8 cellular contexts compared by ENCODE assay signal in genomic region chr17:28712037-28712704, GRCh38. TPM values are rescaled to one million over a fixed set of nuclear protein-coding genes. Genes with fewer than 3 reads are reported as not detected.
A peak's percentile ranks its signal among the peaks of the same experiment; 100 is the strongest.
DNase-seq lines count a peak whose midpoint lies in the region; ATAC-seq and TF ChIP-seq lines count a peak whose summit lies in the region.

No MANE protein-coding gene starts in this region.

- peaks cover 41% of the 10 kb centered on the region for H3K4me1 Mint-ChIP-seq in osteocyte (ENCODE audit: unreplicated experiment)

- DNase-seq in IMR-90 (no peak), osteocyte (ENCODE audit: extremely low spot score, unreplicated experiment) (no peak), A673 (ENCODE audit: low spot score) (no peak), DMS 273 treated with DMSO at 0.1 percent for 48 hours (lab: John Stamatoyannopoulos, UW) (no peak)
- peak; percentile 75 to 79 for DNase-seq in activated CD4-positive, alpha-beta T cell treated with anti-CD3 and anti-CD28 coated beads, Interleukin-2, amount 50 U/mL, for 48 hours

- peak overlapping the region; percentile 91; the same call in 1 of the 2 replicates for H3K4me2 ChIP-seq in IMR-90 (ENCODE audit: low read depth, low read length)

- H2AFZ ChIP-seq in IMR-90 (replicated peaks; ENCODE audit: low read length, poor library complexity) = peak overlapping the region; percentile 83

- peaks cover 6 to 51% of the 10 kb centered on the region in 2 experiments; a peak in 3 of 4 replicates for H3K79me1 ChIP-seq in IMR-90 (ENCODE audit: low read depth in 1 of 2, low read length in 2 of 2)

- WGBS in IMR-90 (ENCODE audit: extremely low coverage in 2 of 2, insufficient read length in 1 of 2), 2 experiments = 40% methylated on average over 9 of the region's 34 CpGs; no CpG with 5 or more reads in 1 of the 2 experiments
- 42 to 50% methylated on average over 34 of the region's 34 CpGs for WGBS in esophagus, 2 donors

- BruUV-seq in IMR-90 (replicated peaks; lab: Mats Ljungman, UMichigan) (no TSS peak), A673 (replicated peaks; lab: Mats Ljungman, UMichigan) (no TSS peak)

- POLR2A ChIA-PET in IMR-90 (lab: Charles Lee; ENCODE audit: unreplicated experiment) (no interaction called here), A673 (lab: Charles Lee; ENCODE audit: low non-redundant PET) (no interaction called here)

- H2BK20ac ChIP-seq in IMR-90 (ENCODE audit: low read depth, low read length) = no peak overlapping the region

- H3K18ac ChIP-seq in IMR-90 (ENCODE audit: low read depth, low read length) = no peak overlapping the region

- peaks cover 21% of the 10 kb centered on the region for H3K9me1 ChIP-seq in IMR-90 (ENCODE audit: insufficient read depth, low read length)

- peak overlapping the region; percentile 62 for H2AK5ac ChIP-seq in IMR-90 (ENCODE audit: low read depth, low read length)

- intact Hi-C loops in IMR-90 (cut with micrococcal nuclease) = no loop called here
- intact Hi-C loops in A673 (cut with micrococcal nuclease; ENCODE audit: unreplicated experiment) = loop anchor here (5.0 kb wide), 1 partner anchor 50 kb away; the partner anchor contains the start of genes SDF2 and SUPT6H

- no peak overlapping the region for H4K91ac ChIP-seq in IMR-90 (ENCODE audit: insufficient read depth, low read depth, low read length)

- H3K4ac ChIP-seq in IMR-90 (ENCODE audit: low read depth, low read length) = peak overlapping the region; percentile 72

- H2BK15ac ChIP-seq in IMR-90 (ENCODE audit: low read depth, low read length) = no peak overlapping the region

- CTCF ChIA-PET in IMR-90 (lab: Yijun Ruan, JAX) = interaction anchor here (0.6 kb wide), 1 partner anchor 33 kb away, joined by 3 read pairs; no protein-coding TSS in a partner anchor
- CTCF ChIA-PET in A673 (lab: Charles Lee) = interaction anchor here (1.0 kb wide), 1 partner anchor 15 kb away, joined by 5 read pairs; no protein-coding TSS in a partner anchor

- ATAC-seq in IMR-90 (ENCODE audit: low read depth) (no peak), GM18517 (IDR thresholded peaks at IDR 0.05; ENCODE audit: unreplicated experiment) (no peak)

- peak overlapping the region; percentile 86; the same call in 1 of the 2 replicates for H3K23ac ChIP-seq in IMR-90 (ENCODE audit: low read depth, low read length)

- H3K27me3 ChIP-seq in IMR-90 (ENCODE audit: control insufficient read depth, insufficient read depth, low read length) = no peaks in the 10 kb centered on the region
- no peaks in the 10 kb centered on the region for H3K27me3 ChIP-seq in esophagus (ENCODE audit: control insufficient read depth in 1 of 2, insufficient read depth in 2 of 2, low read length in 2 of 2)
- no peaks in the 10 kb centered on the region for H3K27me3 ChIP-seq in A673 (replicated peaks; ENCODE audit: insufficient read depth, low read depth, low read length, poor library complexity)

- H3K36me3 Mint-ChIP-seq in osteocyte (ENCODE audit: unreplicated experiment) = peaks cover 11% of the 10 kb centered on the region

- H3K56ac ChIP-seq in IMR-90 (ENCODE audit: extremely low read depth, insufficient read depth, low read length) = peak overlapping the region; percentile 38; the same call in 1 of the 2 replicates

- no peaks in the 10 kb centered on the region for H3K9me3 ChIP-seq in ES-I3 (ENCODE audit: control insufficient read depth, insufficient read depth, low read length)
- no peaks in the 10 kb centered on the region for H3K9me3 ChIP-seq in IMR-90 (ENCODE audit: control insufficient read depth, insufficient read depth, low read length)
- no peaks in the 10 kb centered on the region for H3K9me3 ChIP-seq in esophagus (ENCODE audit: control insufficient read depth in 2 of 2, insufficient read depth in 1 of 2, low read depth in 1 of 2, low read length in 1 of 2)
- no peaks in the 10 kb centered on the region for H3K9me3 ChIP-seq in A673 (ENCODE audit: low read depth, low read length, poor library complexity, severe bottlenecking)

- H4K5ac ChIP-seq in IMR-90 (ENCODE audit: low read depth, low read length) = no peak overlapping the region; the same call in 1 of the 2 replicates

- H3K27ac Mint-ChIP-seq in osteocyte (ENCODE audit: unreplicated experiment) = peak overlapping the region; percentile 99

- no peaks in the 10 kb centered on the region for H3K9me3 Mint-ChIP-seq in osteocyte (ENCODE audit: unreplicated experiment)

- peak overlapping the region; percentile 93 for H2AK9ac ChIP-seq in IMR-90 (replicated peaks; ENCODE audit: low read depth, low read length, poor library complexity)

- dilution Hi-C loops in IMR-90 (cut with HindIII; ENCODE audit: low sequenced_read_pairs, unreplicated experiment) = no loop called here

- H3K4me3 Mint-ChIP-seq in osteocyte (ENCODE audit: unreplicated experiment) = peak overlapping the region; percentile 26

- H3K9ac ChIP-seq in ES-I3 (ENCODE audit: low read depth, low read length) = peak overlapping the region; percentile 74
- peak overlapping the region; percentile 55; the same call in 1 of the 2 replicates for H3K9ac ChIP-seq in IMR-90 (ENCODE audit: low read depth, low read length)

- peak overlapping the region; percentile 25 for H2BK5ac ChIP-seq in IMR-90 (ENCODE audit: low read depth, low read length, poor library complexity, severe bottlenecking)

- peak overlapping the region; percentile 79 for H3K27ac ChIP-seq in IMR-90 (ENCODE audit: insufficient read depth, low read length)
- H3K27ac ChIP-seq in esophagus (ENCODE audit: low read depth in 2 of 2, low read length in 1 of 2) = peak overlapping the region; percentile 90 to 91
- no peak overlapping the region for H3K27ac ChIP-seq in A673 (ENCODE audit: low read depth, low read length, poor library complexity, severe bottlenecking)

- no peak overlapping the region for H2BK120ac ChIP-seq in IMR-90 (ENCODE audit: low read depth, low read length)

- peak overlapping the region; percentile 72 for H3K14ac ChIP-seq in IMR-90 (replicated peaks; ENCODE audit: low read depth, low read length)

- peaks cover 17% of the 10 kb centered on the region for H3K4me1 ChIP-seq in ES-I3 (ENCODE audit: insufficient read depth, low read length)
- peaks cover 12% of the 10 kb centered on the region for H3K4me1 ChIP-seq in IMR-90 (ENCODE audit: control insufficient read depth, insufficient read depth, low read length)
- peaks cover 0 to 2% of the 10 kb centered on the region in 2 donors for H3K4me1 ChIP-seq in esophagus (ENCODE audit: control insufficient read depth in 2 of 2, insufficient read depth in 2 of 2, low read length in 1 of 2)
- peaks cover 16% of the 10 kb centered on the region for H3K4me1 ChIP-seq in A673 (ENCODE audit: insufficient read depth, low read length, poor library complexity, severe bottlenecking)

- no peaks in the 10 kb centered on the region for H3K27me3 Mint-ChIP-seq in osteocyte (ENCODE audit: unreplicated experiment)

- H3K36me3 ChIP-seq in ES-I3 (ENCODE audit: insufficient read depth, low read length) = no peaks in the 10 kb centered on the region; the same call in 1 of the 2 replicates
- peaks cover 32% of the 10 kb centered on the region for H3K36me3 ChIP-seq in IMR-90 (ENCODE audit: control insufficient read depth, insufficient read depth, low read length)
- peaks cover 0 to 16% of the 10 kb centered on the region in 2 donors for H3K36me3 ChIP-seq in esophagus (ENCODE audit: control insufficient read depth in 2 of 2, insufficient read depth in 2 of 2, low read length in 1 of 2)
- peaks cover 27% of the 10 kb centered on the region for H3K36me3 ChIP-seq in A673 (ENCODE audit: insufficient read depth, low read length, poor library complexity, severe bottlenecking)

- H3K4me3 ChIP-seq in IMR-90 (ENCODE audit: insufficient read depth, low read depth, low read length) (no peak overlapping the region), esophagus (ENCODE audit: low read depth in 1 of 2, low read length in 2 of 2) (peak overlapping the region in 1 of 2 donors; percentile 55), A673 (ENCODE audit: low read depth, low read length, poor library complexity, severe bottlenecking) (no peak overlapping the region)

- in situ Hi-C loops in IMR-90 (cut with MboI; ENCODE audit: low sequenced_read_pairs) = no loop called here

- TF ChIP-seq RAD21 in IMR-90 (IDR thresholded peaks at IDR 0.05; ENCODE audit: low read length) = no peak

- peak overlapping the region; percentile 22 to 62; a peak in 3 of 4 replicates for H4K8ac ChIP-seq in IMR-90 (ENCODE audit: low read depth in 2 of 2, low read length in 2 of 2)

- peaks cover 23% of the 10 kb centered on the region; the same call in 1 of the 2 replicates for H4K20me1 ChIP-seq in IMR-90 (ENCODE audit: insufficient read depth, low read length)

- TF ChIP-seq POLR2A in IMR-90 (IDR thresholded peaks at IDR 0.05; ENCODE audit: low read depth, low read length) = no peak

- TF ChIP-seq CTCF in IMR-90 (conservative IDR thresholded peaks at IDR 0.05; ENCODE audit: low read depth, low read length) (no peak), osteocyte (IDR thresholded peaks at IDR 0.05) (no peak), A673 (conservative IDR thresholded peaks at IDR 0.05; ENCODE audit: low read depth, low read length) (no peak)

RNA-seq across cellular contexts. Expression of gene PROCA1, which starts 0.5 kb away (rescaled TPM):
- 0.28 and 0.36 TPM in 2 replicates for total RNA-seq in IMR-90 (2012; rRNA removed)
- polyA plus RNA-seq in IMR-90 (2012; rRNA removed) = 1.7 and 3.0 TPM in 2 replicates
- polyA plus RNA-seq in IMR-90 (2012; cell fraction: cytosol; rRNA removed) = 1.4 and 1.6 TPM in 2 replicates
- 14.3 and 16.5 TPM in 2 replicates for polyA plus RNA-seq in IMR-90 (2012; cell fraction: nucleus; rRNA removed; ENCODE audit: low replicate concordance)
- polyA plus RNA-seq in esophagus = 1 to 10 TPM in 1 of 2 donors, under 1 TPM in 1; 0.59 to 2.0 TPM
- 2.1 and 3.0 TPM in 2 replicates for total RNA-seq in osteocyte
- total RNA-seq in A673 (2021) = 4.6 and 7.8 TPM in 2 replicates

RNA-seq across cellular contexts. Expression of gene RAB34, which starts 5.5 kb away (rescaled TPM):
- total RNA-seq in IMR-90 (2012; rRNA removed) (304 and 351 TPM in 2 replicates), osteocyte (153 TPM in 2 replicates), A673 (2021) (158 and 165 TPM in 2 replicates)
- polyA plus RNA-seq in IMR-90 (2012; rRNA removed) (374 and 387 TPM in 2 replicates), esophagus (10 to 100 TPM; 31.5 to 42.2 TPM)
- polyA plus RNA-seq in IMR-90 (2012; cell fraction: cytosol; rRNA removed) = 274 and 575 TPM in 2 replicates
- polyA plus RNA-seq in IMR-90 (2012; cell fraction: nucleus; rRNA removed; ENCODE audit: low replicate concordance) = 417 and 521 TPM in 2 replicates

RNA-seq across cellular contexts. Expression of gene RPL23A, which starts 7.6 kb away (rescaled TPM):
- total RNA-seq in IMR-90 (2012; rRNA removed) (572 and 596 TPM in 2 replicates), osteocyte (1,390 and 1,395 TPM in 2 replicates), A673 (2021) (1,563 and 1,683 TPM in 2 replicates)
- polyA plus RNA-seq in IMR-90 (2012; rRNA removed) (958 and 1,004 TPM in 2 replicates), esophagus (1,000 to 10,000 TPM in 1 of 2 donors, 100 to 1,000 TPM in 1; 745 to 1,436 TPM)
- polyA plus RNA-seq in IMR-90 (2012; cell fraction: cytosol; rRNA removed) = 180 and 421 TPM in 2 replicates
- 47.7 and 402 TPM in 2 replicates for polyA plus RNA-seq in IMR-90 (2012; cell fraction: nucleus; rRNA removed; ENCODE audit: low replicate concordance)

RNA-seq across cellular contexts. Expression of gene TLCD1, which starts 13.9 kb away (rescaled TPM):
- total RNA-seq in IMR-90 (2012; rRNA removed) (3.6 and 3.9 TPM in 2 replicates), osteocyte (3.8 and 5.8 TPM in 2 replicates), A673 (2021) (3.8 and 7.8 TPM in 2 replicates)
- polyA plus RNA-seq in IMR-90 (2012; rRNA removed) (8.7 and 9.3 TPM in 2 replicates), esophagus (10 to 100 TPM; 12.5 to 16.9 TPM)
- 5.9 and 14.1 TPM in 2 replicates for polyA plus RNA-seq in IMR-90 (2012; cell fraction: cytosol; rRNA removed)
- 3.7 and 5.6 TPM in 2 replicates for polyA plus RNA-seq in IMR-90 (2012; cell fraction: nucleus; rRNA removed; ENCODE audit: low replicate concordance)

RNA-seq across cellular contexts. Expression of gene NEK8, which starts 16.4 kb away (rescaled TPM):
- total RNA-seq in IMR-90 (2012; rRNA removed) = 3.1 and 5.2 TPM in 2 replicates
- polyA plus RNA-seq in IMR-90 (2012; rRNA removed) = 4.1 and 4.6 TPM in 2 replicates
- 2.6 and 5.8 TPM in 2 replicates for polyA plus RNA-seq in IMR-90 (2012; cell fraction: cytosol; rRNA removed)
- 14.0 and 18.2 TPM in 2 replicates for polyA plus RNA-seq in IMR-90 (2012; cell fraction: nucleus; rRNA removed; ENCODE audit: low replicate concordance)
- polyA plus RNA-seq in esophagus = 1 to 10 TPM; 2.6 to 5.3 TPM
- 8.5 and 9.9 TPM in 2 replicates for total RNA-seq in osteocyte
- total RNA-seq in A673 (2021) = 3.9 and 4.2 TPM in 2 replicates

Comparison
In these comparisons a context has a peak if more than half of its experiments do, and no peak if none do; other contexts are left out.
1. DNase-seq: peak in activated CD4-positive, alpha-beta T cell treated with anti-CD3 and anti-CD28 coated beads, Interleukin-2, amount 50 U/mL, for 48 hours (2 of 2); none in IMR-90 (single experiment), osteocyte (single experiment), A673 (single experiment) and DMS 273 treated with DMSO at 0.1 percent for 48 hours (single experiment).